26 cellular contexts compared by ENCODE assay signal in the genomic region with DNA sequence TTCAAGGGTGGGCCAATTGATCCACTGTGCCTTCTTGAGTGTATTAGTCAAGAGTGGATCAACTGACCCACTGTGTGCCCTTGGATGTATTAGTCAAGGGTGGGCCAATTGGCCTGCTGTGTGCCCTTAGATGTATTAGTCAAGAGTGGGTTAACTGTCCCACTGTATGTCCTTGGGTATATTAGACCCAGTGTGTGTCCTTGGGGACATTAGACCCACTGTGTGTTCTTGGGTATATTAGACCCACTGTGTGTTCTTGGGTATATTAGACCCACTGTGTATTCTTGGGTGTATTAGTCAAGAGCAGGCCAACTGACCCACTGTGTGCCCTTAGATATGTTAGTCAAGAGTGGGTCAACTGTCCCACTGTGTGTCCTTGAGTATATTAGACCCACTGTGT.
"Had no signal": no experiment of that assay in that cellular context is flagged by ENCODE, and none has a peak within 500 bp of the region (broad histone marks: within the 10 kb centered on the region; RNA-seq: fewer than 3 reads in every experiment).

No MANE protein-coding gene starts in this region.

- DNase-seq: stimulated activated CD4-positive, alpha-beta T cell treated with anti-CD3 and anti-CD28 coated beads, Interleukin-2, amount 100 ng/mL, for 48 hours; stimulated activated CD4-positive, alpha-beta T cell treated with anti-CD3 and anti-CD28 coated beads, Interleukin-4, amount 100 ng/mL, for 1 hour; stimulated activated CD4-positive, alpha-beta T cell treated with anti-CD3 and anti-CD28 coated beads, Interleukin-4, amount 100 ng/mL, for 24 hours; stimulated activated CD4-positive, alpha-beta T cell treated with anti-CD3 and anti-CD28 coated beads, Interleukin-4, amount 100 ng/mL, for 4 hours; stimulated activated CD8-positive, alpha-beta memory T cell treated with anti-CD3 and anti-CD28 coated beads, Interleukin-4, amount 100 ng/mL, for 48 hours; stimulated activated naive B cell treated with anti-CD40 and anti-IgM and Interleukin-4, amounts not matched to agents 10 μg/mL and 1 μg/mL and 100 μg/mL, for 72 hours; stimulated activated naive CD4-positive, alpha-beta T cell; stimulated activated naive CD4-positive, alpha-beta T cell treated with Interleukin-2 at 50 U/mL for 16 hours; stimulated activated naive CD8-positive, alpha-beta T cell treated with anti-CD3 and anti-CD28 coated beads, Interleukin-15, amount 100 ng/mL, for 72 hours; stimulated activated naive CD8-positive, alpha-beta T cell treated with anti-CD3 and anti-CD28 coated beads, Interleukin-15, Interleukin-2, amounts not matched to agents 100 U/mL and 50 U/mL, for 24 hours; stomach; substantia nigra; testis; thyroid gland; tibial artery; transverse colon; trophoblast cell; upper lobe of left lung; upper lobe of right lung; uterus had no signal

- H3K9me3 ChIP-seq: suprapubic skin, testis, thoracic aorta, thyroid gland, tibial artery, tibial nerve, transverse colon, upper lobe of left lung, upper lobe of right lung, uterus, vagina had no signal

- H3K27ac ChIP-seq: stomach, suprapubic skin, testis, thoracic aorta, thyroid gland, tibial artery, tibial nerve, transverse colon, upper lobe of left lung, upper lobe of right lung, uterus, vagina had no signal

- H3K36me3 ChIP-seq: stomach, suprapubic skin, thoracic aorta, thyroid gland, tibial artery, tibial nerve, transverse colon, upper lobe of left lung, upper lobe of right lung, uterus, vagina had no signal

- H3K27me3 ChIP-seq: stomach, testis, thyroid gland, tibial artery, tibial nerve, transverse colon, upper lobe of left lung, upper lobe of right lung, uterus, vagina had no signal

- H3K4me1 ChIP-seq: stomach, suprapubic skin, testis, thyroid gland, tibial artery, tibial nerve, transverse colon, upper lobe of left lung, upper lobe of right lung, uterus, vagina had no signal

- H3K4me3 ChIP-seq: stomach, suprapubic skin, testis, thoracic aorta, thyroid gland, tibial artery, tibial nerve, transverse colon, upper lobe of left lung, upper lobe of right lung, uterus, vagina had no signal

- ATAC-seq: stimulated activated effector memory CD8-positive, alpha-beta T cell treated with anti-CD3 and anti-CD28 coated beads, Interleukin-12 subunit alpha, Interleukin-12 subunit beta, amount 100 ng/mL, for 72 hours; stimulated activated memory B cell treated with anti-CD40 and anti-IgM and Interleukin-4, amounts not matched to agents 10 μg/mL and 1 μg/mL and 100 μg/mL, for 72 hours; stimulated activated naive B cell treated with anti-CD40 and anti-IgM and Interleukin-4, amounts not matched to agents 10 μg/mL and 1 μg/mL and 100 μg/mL, for 72 hours; stimulated activated naive CD8-positive, alpha-beta T cell treated with anti-CD3 and anti-CD28 coated beads, Interleukin-15, amount 100 ng/mL, for 72 hours; stimulated activated naive CD8-positive, alpha-beta T cell treated with anti-CD3 and anti-CD28 coated beads, Interleukin-15, Interleukin-2, amounts not matched to agents 100 U/mL and 50 U/mL, for 24 hours; upper lobe of right lung had no signal
